ENCODE assay signal across 10 cellular contexts in genomic region chr7:27110163-27110976, GRCh38. TPM values are rescaled to one million over a fixed set of nuclear protein-coding genes. Genes with fewer than 3 reads are reported as not detected.
A peak's percentile ranks its signal among the peaks of the same experiment; 100 is the strongest.
DNase-seq lines count a peak whose midpoint lies in the region; TF ChIP-seq lines count a peak whose summit lies in the region.
"Had no signal": no experiment of that assay in that cellular context is flagged by ENCODE, and none has a peak within 500 bp of the region (broad histone marks: within the 10 kb centered on the region; RNA-seq: fewer than 3 reads in every experiment).

No MANE protein-coding gene starts in this region.

- H3K27ac Mint-ChIP-seq in nephron, result peak overlapping the region; percentile 99 to 100 (median 100)

- TF ChIP-seq CTCF in epithelial cell of esophagus (IDR thresholded peaks at IDR 0.05; ENCODE audit: insufficient read depth, low read depth, low read length, missing control alignments), result no peak
- no peak for TF ChIP-seq CTCF in nephron (IDR thresholded peaks at IDR 0.05; ENCODE audit: unreplicated experiment in 3 of 3)
- no peak for TF ChIP-seq CTCF in GM10248 (IDR thresholded peaks at IDR 0.05; ENCODE audit: control extremely low read depth, extremely low read depth, low read depth, missing control alignments)

- peaks cover 70% of the 10 kb centered on the region for H3K4me1 Mint-ChIP-seq in nephron

- H3K36me3 ChIP-seq in MG63, result no peaks in the 10 kb centered on the region

- H3K9me3 Mint-ChIP-seq in nephron, result no peaks in the 10 kb centered on the region

- no peak overlapping the region for H3K4me3 ChIP-seq in MG63
- peak overlapping the region; percentile 41 for H3K4me3 ChIP-seq in epithelial cell of esophagus (ENCODE audit: low read length)

- POLR2A ChIA-PET in GM10248 (lab: Yijun Ruan, JAX), result no interaction called here

- CTCF ChIA-PET in GM10248 (lab: Yijun Ruan, JAX), result interaction anchor here (0.9 to 1.2 kb wide), 4 partner anchors 9 to 86 kb away, joined by 3 to 4 read pairs (median 3); partner anchors contain the start of gene HOXA4

- no peaks in the 10 kb centered on the region for H3K27me3 ChIP-seq in MG63

- peak overlapping the region; percentile 96 to 99 (median 96) for H3K4me3 Mint-ChIP-seq in nephron

- H3K36me3 Mint-ChIP-seq in nephron (ENCODE audit: low read depth), result peaks cover 48% of the 10 kb centered on the region

- DNase-seq in 8988T, result peak; percentile 84
- peak; percentile 43 for DNase-seq in MG63
- DNase-seq in epithelial cell of esophagus (ENCODE audit: low read depth), result peak; percentile 50
- no peak for DNase-seq in NCI-H69 (lab: John Stamatoyannopoulos, UW)
- DNase-seq in GM10248 (ENCODE audit: extremely low spot score), result no peak
- no peak for DNase-seq in stimulated activated CD4-positive, alpha-beta T cell treated with anti-CD3 and anti-CD28 coated beads, Interleukin-15, amount 100 ng/mL, for 24 hours
- DNase-seq in CD1c-positive myeloid dendritic cell (ENCODE audit: extremely low spot score), result no peak
- DNase-seq: Karpas-422 had no signal

- peaks cover 10% of the 10 kb centered on the region for H3K27me3 Mint-ChIP-seq in nephron (ENCODE audit: low read depth)

- H3K9me3 ChIP-seq in MG63, result no peaks in the 10 kb centered on the region

RNA-seq across cellular contexts. Expression of gene HOXA2, which starts 7.9 kb away (rescaled TPM):
- 0.35 TPM in 1 of 2 replicates, not detected in the other for total RNA-seq in MG63 (2014; rRNA removed; shearing (Covaris generic); ENCODE audit: low replicate concordance)
- total RNA-seq: T-helper 1 cell treated with Interleukin-12 subunit alpha and Interleukin-12 subunit beta and Interleukin-4 antibody, amounts not matched to agents 30 ng/mL and 1 ng/mL, for 36 hours had no signal

RNA-seq across cellular contexts. Expression of gene HOXA1, which starts 14.6 kb away (rescaled TPM):
- total RNA-seq in MG63 (2014; rRNA removed; shearing (Covaris generic); ENCODE audit: low replicate concordance), result 0.27 and 1.1 TPM in 2 replicates

RNA-seq across cellular contexts. Expression of gene HOXA4, which starts 20.2 kb away (rescaled TPM):
- 1.5 TPM in 1 of 2 replicates, not detected in the other for total RNA-seq in MG63 (2014; rRNA removed; shearing (Covaris generic); ENCODE audit: low replicate concordance)

RNA-seq across cellular contexts. Expression of gene HOXA5, which starts 33.1 kb away (rescaled TPM):
- total RNA-seq in MG63 (2014; rRNA removed; shearing (Covaris generic); ENCODE audit: low replicate concordance), result 1.7 and 2.7 TPM in 2 replicates
- total RNA-seq: T-helper 1 cell treated with Interleukin-12 subunit alpha and Interleukin-12 subunit beta and Interleukin-4 antibody, amounts not matched to agents 30 ng/mL and 1 ng/mL, for 36 hours had no signal

RNA-seq across cellular contexts. Expression of gene HOXA6, which starts 37.2 kb away (rescaled TPM):
- 0.82 and 5.1 TPM in 2 replicates for total RNA-seq in MG63 (2014; rRNA removed; shearing (Covaris generic); ENCODE audit: low replicate concordance)
- total RNA-seq: T-helper 1 cell treated with Interleukin-12 subunit alpha and Interleukin-12 subunit beta and Interleukin-4 antibody, amounts not matched to agents 30 ng/mL and 1 ng/mL, for 36 hours had no signal

Comparison
In these comparisons a context has a peak if more than half of its experiments do, and no peak if none do; other contexts are left out.
1. DNase-seq: peak in 8988T (single experiment), MG63 (single experiment) and epithelial cell of esophagus (single experiment); none in NCI-H69 (single experiment), GM10248 (single experiment), stimulated activated CD4-positive, alpha-beta T cell treated with anti-CD3 and anti-CD28 coated beads, Interleukin-15, amount 100 ng/mL, for 24 hours (single experiment) and CD1c-positive myeloid dendritic cell (single experiment).